20 cellular contexts compared by ENCODE assay signal in the genomic region with DNA sequence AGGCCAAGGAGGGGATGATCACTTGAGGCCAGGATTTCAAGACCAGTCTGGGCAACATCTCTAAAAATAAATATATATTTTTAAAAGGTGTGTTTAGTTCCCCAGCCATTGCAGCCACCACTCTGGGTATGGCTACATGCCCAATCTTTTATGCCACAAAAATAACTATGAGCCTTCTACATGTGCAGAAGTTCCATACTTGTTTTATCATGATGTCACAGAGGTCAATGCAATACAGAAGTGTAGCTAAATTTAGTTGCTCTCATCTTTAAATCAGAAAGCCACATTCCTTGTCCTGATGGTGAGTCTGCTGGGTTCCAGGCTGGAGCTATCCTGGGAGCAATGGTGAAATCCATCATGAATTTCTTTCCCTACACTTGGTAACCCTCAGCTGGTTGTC.
"Had no signal": no experiment of that assay in that cellular context is flagged by ENCODE, and none has a peak within 500 bp of the region (broad histone marks: within the 10 kb centered on the region; RNA-seq: fewer than 3 reads in every experiment).

No MANE protein-coding gene starts in this region.

- H3K4me3 ChIP-seq: esophagus squamous epithelium, gastroesophageal sphincter, hepatocyte, pancreas, right lobe of liver, spleen, testis, tibial nerve, upper lobe of right lung, vagina had no signal

- H3K4me2 ChIP-seq: hepatocyte had no signal

- H3K27me3 ChIP-seq: esophagus squamous epithelium, gastroesophageal sphincter, hepatocyte, pancreas, right lobe of liver, spleen, testis, tibial nerve, upper lobe of right lung, vagina had no signal

- H3K9me3 ChIP-seq: esophagus squamous epithelium, gastroesophageal sphincter, pancreas, right lobe of liver, testis, tibial nerve, upper lobe of right lung, vagina had no signal

- H3K79me2 ChIP-seq: hepatocyte had no signal

- DNase-seq: esophagus squamous epithelium; glutamatergic neuron; kidney; left colon; natural killer cell; right lobe of liver; spleen; stimulated activated CD4-positive, alpha-beta T cell treated with anti-CD3 and anti-CD28 coated beads, Interleukin-15, amount 100 ng/mL, for 24 hours; stimulated activated CD4-positive, alpha-beta T cell treated with anti-CD3 and anti-CD28 coated beads, Interleukin-1b, Interleukin-23, amount 100 ng/mL, for 48 hours; stimulated activated CD4-positive, alpha-beta T cell treated with anti-CD3 and anti-CD28 coated beads, Interleukin-4, amount 100 ng/mL, for 4 hours; stimulated activated naive B cell treated with anti-CD40 and anti-IgM and Interleukin-4, amounts not matched to agents 10 μg/mL and 1 μg/mL and 100 μg/mL, for 72 hours; stimulated activated naive CD8-positive, alpha-beta T cell treated with anti-CD3 and anti-CD28 coated beads, Interleukin-15, amount 100 ng/mL, for 72 hours; testis; upper lobe of right lung had no signal

- FAIRE-seq: colon, kidney, pancreas had no signal

- H3K36me3 ChIP-seq: esophagus squamous epithelium, gastroesophageal sphincter, pancreas, right lobe of liver, spleen, tibial nerve, upper lobe of right lung, vagina had no signal

- H3K4me1 ChIP-seq: gastroesophageal sphincter, pancreas, right lobe of liver, spleen, testis, tibial nerve, upper lobe of right lung, vagina had no signal

- ATAC-seq: gastroesophageal sphincter; left colon; natural killer cell; pancreas; right lobe of liver; stimulated activated naive B cell treated with anti-CD40 and anti-IgM and Interleukin-4, amounts not matched to agents 10 μg/mL and 1 μg/mL and 100 μg/mL, for 72 hours; stimulated activated naive CD8-positive, alpha-beta T cell treated with anti-CD3 and anti-CD28 coated beads, Interleukin-15, amount 100 ng/mL, for 72 hours; upper lobe of right lung had no signal

- H2AFZ ChIP-seq: hepatocyte had no signal

- H3K27ac ChIP-seq: esophagus squamous epithelium, gastroesophageal sphincter, hepatocyte, pancreas, right lobe of liver, spleen, testis, tibial nerve, upper lobe of right lung, vagina had no signal
